ENCODE assay signal across 1 cellular context in the genomic region with DNA sequence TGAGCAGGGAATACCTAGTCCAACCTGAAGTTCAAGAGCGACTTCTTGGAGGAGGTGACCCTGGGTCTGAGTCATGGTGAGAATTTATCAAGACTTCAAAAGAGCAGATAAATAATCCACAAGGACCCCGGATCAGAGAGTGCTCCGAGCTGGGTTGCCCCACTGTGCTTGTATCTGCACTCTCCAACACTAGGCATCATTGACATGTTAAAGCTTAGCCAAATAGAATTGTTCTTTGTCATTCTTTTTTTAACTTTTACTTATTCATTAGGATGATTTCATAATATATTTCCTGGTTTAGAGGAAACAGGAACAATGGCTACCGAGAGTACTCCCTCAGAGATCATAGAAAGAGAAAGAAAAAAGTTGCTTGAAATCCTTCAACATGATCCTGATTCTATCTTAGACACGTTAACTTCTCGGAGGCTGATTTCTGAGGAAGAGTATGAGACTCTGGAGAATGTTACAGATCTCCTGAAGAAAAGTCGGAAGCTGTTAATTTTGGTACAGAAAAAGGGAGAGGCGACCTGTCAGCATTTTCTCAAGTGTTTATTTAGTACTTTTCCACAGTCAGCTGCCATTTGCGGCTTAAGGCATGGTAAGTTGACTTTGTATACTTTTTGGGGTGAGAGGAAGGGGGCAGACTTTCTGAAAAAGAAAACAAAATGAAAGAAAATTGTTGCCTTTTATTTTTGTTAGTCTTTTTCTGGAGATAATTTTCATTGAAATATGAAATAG.
TF ChIP-seq lines count a peak whose summit lies in the region.

A gene with protein sequence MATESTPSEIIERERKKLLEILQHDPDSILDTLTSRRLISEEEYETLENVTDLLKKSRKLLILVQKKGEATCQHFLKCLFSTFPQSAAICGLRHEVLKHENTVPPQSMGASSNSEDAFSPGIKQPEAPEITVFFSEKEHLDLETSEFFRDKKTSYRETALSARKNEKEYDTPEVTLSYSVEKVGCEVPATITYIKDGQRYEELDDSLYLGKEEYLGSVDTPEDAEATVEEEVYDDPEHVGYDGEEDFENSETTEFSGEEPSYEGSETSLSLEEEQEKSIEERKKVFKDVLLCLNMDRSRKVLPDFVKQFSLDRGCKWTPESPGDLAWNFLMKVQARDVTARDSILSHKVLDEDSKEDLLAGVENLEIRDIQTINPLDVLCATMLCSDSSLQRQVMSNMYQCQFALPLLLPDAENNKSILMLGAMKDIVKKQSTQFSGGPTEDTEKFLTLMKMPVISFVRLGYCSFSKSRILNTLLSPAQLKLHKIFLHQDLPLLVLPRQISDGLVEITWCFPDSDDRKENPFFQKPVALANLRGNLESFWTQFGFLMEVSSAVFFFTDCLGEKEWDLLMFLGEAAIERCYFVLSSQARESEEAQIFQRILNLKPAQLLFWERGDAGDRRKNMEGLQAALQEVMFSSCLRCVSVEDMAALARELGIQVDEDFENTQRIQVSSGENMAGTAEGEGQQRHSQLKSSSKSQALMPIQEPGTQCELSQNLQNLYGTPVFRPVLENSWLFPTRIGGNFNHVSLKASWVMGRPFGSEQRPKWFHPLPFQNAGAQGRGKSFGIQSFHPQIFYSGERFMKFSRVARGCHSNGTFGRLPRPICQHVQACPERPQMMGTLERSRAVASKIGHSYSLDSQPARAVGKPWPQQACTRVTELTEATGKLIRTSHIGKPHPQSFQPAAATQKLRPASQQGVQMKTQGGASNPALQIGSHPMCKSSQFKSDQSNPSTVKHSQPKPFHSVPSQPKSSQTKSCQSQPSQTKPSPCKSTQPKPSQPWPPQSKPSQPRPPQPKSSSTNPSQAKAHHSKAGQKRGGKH (plus strand): TSS at position 300 of the 738 bp plus-strand sequence. CDS start 16 bp downstream, at position 316.

TF ChIP-seq in K562, 482 proteins besides CTCF, POLR2A, EP300 and RAD21 (continued from another document and continues in another):
- TF ChIP-seq, protein P1, sequence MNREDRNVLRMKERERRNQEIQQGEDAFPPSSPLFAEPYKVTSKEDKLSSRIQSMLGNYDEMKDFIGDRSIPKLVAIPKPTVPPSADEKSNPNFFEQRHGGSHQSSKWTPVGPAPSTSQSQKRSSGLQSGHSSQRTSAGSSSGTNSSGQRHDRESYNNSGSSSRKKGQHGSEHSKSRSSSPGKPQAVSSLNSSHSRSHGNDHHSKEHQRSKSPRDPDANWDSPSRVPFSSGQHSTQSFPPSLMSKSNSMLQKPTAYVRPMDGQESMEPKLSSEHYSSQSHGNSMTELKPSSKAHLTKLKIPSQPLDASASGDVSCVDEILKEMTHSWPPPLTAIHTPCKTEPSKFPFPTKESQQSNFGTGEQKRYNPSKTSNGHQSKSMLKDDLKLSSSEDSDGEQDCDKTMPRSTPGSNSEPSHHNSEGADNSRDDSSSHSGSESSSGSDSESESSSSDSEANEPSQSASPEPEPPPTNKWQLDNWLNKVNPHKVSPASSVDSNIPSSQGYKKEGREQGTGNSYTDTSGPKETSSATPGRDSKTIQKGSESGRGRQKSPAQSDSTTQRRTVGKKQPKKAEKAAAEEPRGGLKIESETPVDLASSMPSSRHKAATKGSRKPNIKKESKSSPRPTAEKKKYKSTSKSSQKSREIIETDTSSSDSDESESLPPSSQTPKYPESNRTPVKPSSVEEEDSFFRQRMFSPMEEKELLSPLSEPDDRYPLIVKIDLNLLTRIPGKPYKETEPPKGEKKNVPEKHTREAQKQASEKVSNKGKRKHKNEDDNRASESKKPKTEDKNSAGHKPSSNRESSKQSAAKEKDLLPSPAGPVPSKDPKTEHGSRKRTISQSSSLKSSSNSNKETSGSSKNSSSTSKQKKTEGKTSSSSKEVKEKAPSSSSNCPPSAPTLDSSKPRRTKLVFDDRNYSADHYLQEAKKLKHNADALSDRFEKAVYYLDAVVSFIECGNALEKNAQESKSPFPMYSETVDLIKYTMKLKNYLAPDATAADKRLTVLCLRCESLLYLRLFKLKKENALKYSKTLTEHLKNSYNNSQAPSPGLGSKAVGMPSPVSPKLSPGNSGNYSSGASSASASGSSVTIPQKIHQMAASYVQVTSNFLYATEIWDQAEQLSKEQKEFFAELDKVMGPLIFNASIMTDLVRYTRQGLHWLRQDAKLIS (CRISPR knock-in tag; IDR thresholded peaks at IDR 0.05): 0 out of 2 replicates have a peak, but pooled peaks have one; percentile 43
- TF ChIP-seq HDAC1 (IDR thresholded peaks at IDR 0.05) (no peak), JUN (IDR thresholded peaks at IDR 0.05; ENCODE audit: borderline replicate concordance, low read depth, low read length) (peak; percentile 40; the same call in 1 of the 2 replicates), JUN (CRISPR knock-in tag; IDR thresholded peaks at IDR 0.05; ENCODE audit: borderline replicate concordance) (no peak), NBN (IDR thresholded peaks at IDR 0.05; ENCODE audit: low read depth) (peak; percentile 22; the same call in 1 of the 2 replicates), ZNF134 (CRISPR knock-in tag; conservative IDR thresholded peaks at IDR 0.05) (peak; percentile 20; the same call in 1 of the 2 replicates), ZNF696 (CRISPR knock-in tag; conservative IDR thresholded peaks at IDR 0.05) (no peak), TSC22D4 (tag; IDR thresholded peaks at IDR 0.05) (no peak), PHB2 (IDR thresholded peaks at IDR 0.05; ENCODE audit: low read depth) (no peak), NR1H2 (CRISPR knock-in tag; IDR thresholded peaks at IDR 0.05) (no peak), CBX1 (IDR thresholded peaks at IDR 0.05; ENCODE audit: low read depth) (no peak), ZNF23 (CRISPR knock-in tag; IDR thresholded peaks at IDR 0.05) (no peak), MTA1 (IDR thresholded peaks at IDR 0.05; ENCODE audit: borderline replicate concordance) (no peak), ZNF41 (CRISPR knock-in tag; conservative IDR thresholded peaks at IDR 0.05) (no peak), CCNT2 (IDR thresholded peaks at IDR 0.05; ENCODE audit: borderline replicate concordance, extremely low read depth, insufficient read length, low read depth, low read length) (no peak), KAT7 (CRISPR knock-in tag; IDR thresholded peaks at IDR 0.05; ENCODE audit: borderline replicate concordance) (peak; percentile 62; the same call in 1 of the 2 replicates), HNRNPUL1 (IDR thresholded peaks at IDR 0.05; ENCODE audit: low read length) (no peak), ZNF507 (tag; conservative IDR thresholded peaks at IDR 0.05) (no peak), EZH2 (IDR thresholded peaks at IDR 0.05; ENCODE audit: borderline replicate concordance, low read depth, low read length) (no peak), KHSRP (IDR thresholded peaks at IDR 0.05) (no peak), TAL1 (IDR thresholded peaks at IDR 0.05) (no peak), ZNF316 (IDR thresholded peaks at IDR 0.05) (peak; percentile 92), SRSF3 (IDR thresholded peaks at IDR 0.05; ENCODE audit: insufficient read depth, low read length) (no peak), ZNF785 (CRISPR knock-in tag; IDR thresholded peaks at IDR 0.05) (no peak), CBFB (CRISPR knock-in tag; IDR thresholded peaks at IDR 0.05) (no peak), IFI16 (CRISPR knock-in tag; IDR thresholded peaks at IDR 0.05) (no peak), ZSCAN32 (CRISPR knock-in tag; IDR thresholded peaks at IDR 0.05) (no peak), NFIX (CRISPR knock-in tag; IDR thresholded peaks at IDR 0.05; ENCODE audit: low read depth) (no peak), ERF (CRISPR knock-in tag; IDR thresholded peaks at IDR 0.05) (no peak), HDGF (IDR thresholded peaks at IDR 0.05) (no peak), ZNF778 (CRISPR knock-in tag; IDR thresholded peaks at IDR 0.05) (no peak), GABPB2 (CRISPR knock-in tag; conservative IDR thresholded peaks at IDR 0.05) (no peak), SMARCE1 (IDR thresholded peaks at IDR 0.05) (peak; percentile 18), ILF3 (IDR thresholded peaks at IDR 0.05; ENCODE audit: borderline replicate concordance) (no peak), TAF15 (IDR thresholded peaks at IDR 0.05; ENCODE audit: low read depth, low read length) (no peak)
- TF ChIP-seq, protein P2, sequence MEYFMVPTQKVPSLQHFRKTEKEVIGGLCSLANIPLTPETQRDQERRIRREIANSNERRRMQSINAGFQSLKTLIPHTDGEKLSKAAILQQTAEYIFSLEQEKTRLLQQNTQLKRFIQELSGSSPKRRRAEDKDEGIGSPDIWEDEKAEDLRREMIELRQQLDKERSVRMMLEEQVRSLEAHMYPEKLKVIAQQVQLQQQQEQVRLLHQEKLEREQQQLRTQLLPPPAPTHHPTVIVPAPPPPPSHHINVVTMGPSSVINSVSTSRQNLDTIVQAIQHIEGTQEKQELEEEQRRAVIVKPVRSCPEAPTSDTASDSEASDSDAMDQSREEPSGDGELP (CRISPR knock-in tag; IDR thresholded peaks at IDR 0.05; ENCODE audit: borderline replicate concordance): no peak; the same call in 1 of the 2 replicates
- TF ChIP-seq, protein P3, sequence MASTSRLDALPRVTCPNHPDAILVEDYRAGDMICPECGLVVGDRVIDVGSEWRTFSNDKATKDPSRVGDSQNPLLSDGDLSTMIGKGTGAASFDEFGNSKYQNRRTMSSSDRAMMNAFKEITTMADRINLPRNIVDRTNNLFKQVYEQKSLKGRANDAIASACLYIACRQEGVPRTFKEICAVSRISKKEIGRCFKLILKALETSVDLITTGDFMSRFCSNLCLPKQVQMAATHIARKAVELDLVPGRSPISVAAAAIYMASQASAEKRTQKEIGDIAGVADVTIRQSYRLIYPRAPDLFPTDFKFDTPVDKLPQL (IDR thresholded peaks at IDR 0.05; ENCODE audit: extremely low read depth, insufficient read length): no peak
- TF ChIP-seq, protein P4, sequence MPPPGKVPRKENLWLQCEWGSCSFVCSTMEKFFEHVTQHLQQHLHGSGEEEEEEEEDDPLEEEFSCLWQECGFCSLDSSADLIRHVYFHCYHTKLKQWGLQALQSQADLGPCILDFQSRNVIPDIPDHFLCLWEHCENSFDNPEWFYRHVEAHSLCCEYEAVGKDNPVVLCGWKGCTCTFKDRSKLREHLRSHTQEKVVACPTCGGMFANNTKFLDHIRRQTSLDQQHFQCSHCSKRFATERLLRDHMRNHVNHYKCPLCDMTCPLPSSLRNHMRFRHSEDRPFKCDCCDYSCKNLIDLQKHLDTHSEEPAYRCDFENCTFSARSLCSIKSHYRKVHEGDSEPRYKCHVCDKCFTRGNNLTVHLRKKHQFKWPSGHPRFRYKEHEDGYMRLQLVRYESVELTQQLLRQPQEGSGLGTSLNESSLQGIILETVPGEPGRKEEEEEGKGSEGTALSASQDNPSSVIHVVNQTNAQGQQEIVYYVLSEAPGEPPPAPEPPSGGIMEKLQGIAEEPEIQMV (tag; conservative IDR thresholded peaks at IDR 0.05; ENCODE audit: low read depth): no peak
- TF ChIP-seq, protein P5, sequence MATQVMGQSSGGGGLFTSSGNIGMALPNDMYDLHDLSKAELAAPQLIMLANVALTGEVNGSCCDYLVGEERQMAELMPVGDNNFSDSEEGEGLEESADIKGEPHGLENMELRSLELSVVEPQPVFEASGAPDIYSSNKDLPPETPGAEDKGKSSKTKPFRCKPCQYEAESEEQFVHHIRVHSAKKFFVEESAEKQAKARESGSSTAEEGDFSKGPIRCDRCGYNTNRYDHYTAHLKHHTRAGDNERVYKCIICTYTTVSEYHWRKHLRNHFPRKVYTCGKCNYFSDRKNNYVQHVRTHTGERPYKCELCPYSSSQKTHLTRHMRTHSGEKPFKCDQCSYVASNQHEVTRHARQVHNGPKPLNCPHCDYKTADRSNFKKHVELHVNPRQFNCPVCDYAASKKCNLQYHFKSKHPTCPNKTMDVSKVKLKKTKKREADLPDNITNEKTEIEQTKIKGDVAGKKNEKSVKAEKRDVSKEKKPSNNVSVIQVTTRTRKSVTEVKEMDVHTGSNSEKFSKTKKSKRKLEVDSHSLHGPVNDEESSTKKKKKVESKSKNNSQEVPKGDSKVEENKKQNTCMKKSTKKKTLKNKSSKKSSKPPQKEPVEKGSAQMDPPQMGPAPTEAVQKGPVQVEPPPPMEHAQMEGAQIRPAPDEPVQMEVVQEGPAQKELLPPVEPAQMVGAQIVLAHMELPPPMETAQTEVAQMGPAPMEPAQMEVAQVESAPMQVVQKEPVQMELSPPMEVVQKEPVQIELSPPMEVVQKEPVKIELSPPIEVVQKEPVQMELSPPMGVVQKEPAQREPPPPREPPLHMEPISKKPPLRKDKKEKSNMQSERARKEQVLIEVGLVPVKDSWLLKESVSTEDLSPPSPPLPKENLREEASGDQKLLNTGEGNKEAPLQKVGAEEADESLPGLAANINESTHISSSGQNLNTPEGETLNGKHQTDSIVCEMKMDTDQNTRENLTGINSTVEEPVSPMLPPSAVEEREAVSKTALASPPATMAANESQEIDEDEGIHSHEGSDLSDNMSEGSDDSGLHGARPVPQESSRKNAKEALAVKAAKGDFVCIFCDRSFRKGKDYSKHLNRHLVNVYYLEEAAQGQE (CRISPR knock-in tag; IDR thresholded peaks at IDR 0.05; ENCODE audit: low read depth): no peak
- TF ChIP-seq, protein P6, sequence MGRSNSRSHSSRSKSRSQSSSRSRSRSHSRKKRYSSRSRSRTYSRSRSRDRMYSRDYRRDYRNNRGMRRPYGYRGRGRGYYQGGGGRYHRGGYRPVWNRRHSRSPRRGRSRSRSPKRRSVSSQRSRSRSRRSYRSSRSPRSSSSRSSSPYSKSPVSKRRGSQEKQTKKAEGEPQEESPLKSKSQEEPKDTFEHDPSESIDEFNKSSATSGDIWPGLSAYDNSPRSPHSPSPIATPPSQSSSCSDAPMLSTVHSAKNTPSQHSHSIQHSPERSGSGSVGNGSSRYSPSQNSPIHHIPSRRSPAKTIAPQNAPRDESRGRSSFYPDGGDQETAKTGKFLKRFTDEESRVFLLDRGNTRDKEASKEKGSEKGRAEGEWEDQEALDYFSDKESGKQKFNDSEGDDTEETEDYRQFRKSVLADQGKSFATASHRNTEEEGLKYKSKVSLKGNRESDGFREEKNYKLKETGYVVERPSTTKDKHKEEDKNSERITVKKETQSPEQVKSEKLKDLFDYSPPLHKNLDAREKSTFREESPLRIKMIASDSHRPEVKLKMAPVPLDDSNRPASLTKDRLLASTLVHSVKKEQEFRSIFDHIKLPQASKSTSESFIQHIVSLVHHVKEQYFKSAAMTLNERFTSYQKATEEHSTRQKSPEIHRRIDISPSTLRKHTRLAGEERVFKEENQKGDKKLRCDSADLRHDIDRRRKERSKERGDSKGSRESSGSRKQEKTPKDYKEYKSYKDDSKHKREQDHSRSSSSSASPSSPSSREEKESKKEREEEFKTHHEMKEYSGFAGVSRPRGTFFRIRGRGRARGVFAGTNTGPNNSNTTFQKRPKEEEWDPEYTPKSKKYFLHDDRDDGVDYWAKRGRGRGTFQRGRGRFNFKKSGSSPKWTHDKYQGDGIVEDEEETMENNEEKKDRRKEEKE (IDR thresholded peaks at IDR 0.05; ENCODE audit: borderline replicate concordance in 1 of 2, control insufficient read depth in 1 of 2, low read depth in 2 of 2, low read length in 1 of 2): no peak
- TF ChIP-seq, protein P7, sequence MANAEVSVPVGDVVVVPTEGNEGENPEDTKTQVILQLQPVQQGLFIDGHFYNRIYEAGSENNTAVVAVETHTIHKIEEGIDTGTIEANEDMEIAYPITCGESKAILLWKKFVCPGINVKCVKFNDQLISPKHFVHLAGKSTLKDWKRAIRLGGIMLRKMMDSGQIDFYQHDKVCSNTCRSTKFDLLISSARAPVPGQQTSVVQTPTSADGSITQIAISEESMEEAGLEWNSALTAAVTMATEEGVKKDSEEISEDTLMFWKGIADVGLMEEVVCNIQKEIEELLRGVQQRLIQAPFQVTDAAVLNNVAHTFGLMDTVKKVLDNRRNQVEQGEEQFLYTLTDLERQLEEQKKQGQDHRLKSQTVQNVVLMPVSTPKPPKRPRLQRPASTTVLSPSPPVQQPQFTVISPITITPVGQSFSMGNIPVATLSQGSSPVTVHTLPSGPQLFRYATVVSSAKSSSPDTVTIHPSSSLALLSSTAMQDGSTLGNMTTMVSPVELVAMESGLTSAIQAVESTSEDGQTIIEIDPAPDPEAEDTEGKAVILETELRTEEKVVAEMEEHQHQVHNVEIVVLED (CRISPR knock-in tag; IDR thresholded peaks at IDR 0.05): no peak
- TF ChIP-seq, protein P8, sequence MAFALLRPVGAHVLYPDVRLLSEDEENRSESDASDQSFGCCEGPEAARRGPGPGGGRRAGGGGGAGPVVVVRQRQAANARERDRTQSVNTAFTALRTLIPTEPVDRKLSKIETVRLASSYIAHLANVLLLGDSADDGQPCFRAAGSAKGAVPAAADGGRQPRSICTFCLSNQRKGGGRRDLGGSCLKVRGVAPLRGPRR (CRISPR knock-in tag; IDR thresholded peaks at IDR 0.05): no peak
